ENCODE assay signal across 1 cellular context in the genomic region with DNA sequence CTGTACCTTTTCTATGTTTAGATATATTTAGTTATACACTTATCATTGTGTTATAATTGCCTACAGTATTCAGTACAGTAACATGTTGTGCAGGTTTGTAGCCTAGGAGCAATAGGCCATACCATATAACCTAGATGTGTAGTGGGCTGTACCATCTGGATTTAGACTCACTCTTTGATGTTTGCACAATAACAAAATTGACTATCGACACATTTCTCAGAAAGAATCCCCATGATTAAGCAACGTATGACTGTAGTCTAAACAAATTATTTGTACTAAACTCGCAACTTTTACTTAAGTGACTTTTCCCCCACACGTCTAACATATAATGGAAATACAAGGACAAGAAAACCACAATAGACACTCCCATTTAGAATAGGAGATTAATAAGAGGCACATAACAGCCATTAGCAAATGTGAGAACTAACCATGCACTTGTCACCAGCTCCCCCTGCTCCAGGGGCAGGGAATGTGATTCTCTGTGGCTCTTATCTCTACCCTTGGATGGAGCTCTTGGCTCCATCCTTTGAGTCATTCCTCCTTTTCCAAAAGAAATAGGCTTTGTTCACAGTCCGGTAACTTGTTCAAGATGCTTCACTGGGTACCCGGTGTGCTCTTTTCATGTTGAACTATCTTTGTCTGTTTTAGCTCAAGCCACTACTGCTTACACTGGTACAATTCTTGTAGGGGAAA.
TF ChIP-seq lines count a peak whose summit lies in the region.

No MANE protein-coding gene starts in this region.

TF ChIP-seq in K562, 482 proteins besides CTCF, POLR2A, EP300 and RAD21 (continued from another document):
- TF ChIP-seq, protein P1, sequence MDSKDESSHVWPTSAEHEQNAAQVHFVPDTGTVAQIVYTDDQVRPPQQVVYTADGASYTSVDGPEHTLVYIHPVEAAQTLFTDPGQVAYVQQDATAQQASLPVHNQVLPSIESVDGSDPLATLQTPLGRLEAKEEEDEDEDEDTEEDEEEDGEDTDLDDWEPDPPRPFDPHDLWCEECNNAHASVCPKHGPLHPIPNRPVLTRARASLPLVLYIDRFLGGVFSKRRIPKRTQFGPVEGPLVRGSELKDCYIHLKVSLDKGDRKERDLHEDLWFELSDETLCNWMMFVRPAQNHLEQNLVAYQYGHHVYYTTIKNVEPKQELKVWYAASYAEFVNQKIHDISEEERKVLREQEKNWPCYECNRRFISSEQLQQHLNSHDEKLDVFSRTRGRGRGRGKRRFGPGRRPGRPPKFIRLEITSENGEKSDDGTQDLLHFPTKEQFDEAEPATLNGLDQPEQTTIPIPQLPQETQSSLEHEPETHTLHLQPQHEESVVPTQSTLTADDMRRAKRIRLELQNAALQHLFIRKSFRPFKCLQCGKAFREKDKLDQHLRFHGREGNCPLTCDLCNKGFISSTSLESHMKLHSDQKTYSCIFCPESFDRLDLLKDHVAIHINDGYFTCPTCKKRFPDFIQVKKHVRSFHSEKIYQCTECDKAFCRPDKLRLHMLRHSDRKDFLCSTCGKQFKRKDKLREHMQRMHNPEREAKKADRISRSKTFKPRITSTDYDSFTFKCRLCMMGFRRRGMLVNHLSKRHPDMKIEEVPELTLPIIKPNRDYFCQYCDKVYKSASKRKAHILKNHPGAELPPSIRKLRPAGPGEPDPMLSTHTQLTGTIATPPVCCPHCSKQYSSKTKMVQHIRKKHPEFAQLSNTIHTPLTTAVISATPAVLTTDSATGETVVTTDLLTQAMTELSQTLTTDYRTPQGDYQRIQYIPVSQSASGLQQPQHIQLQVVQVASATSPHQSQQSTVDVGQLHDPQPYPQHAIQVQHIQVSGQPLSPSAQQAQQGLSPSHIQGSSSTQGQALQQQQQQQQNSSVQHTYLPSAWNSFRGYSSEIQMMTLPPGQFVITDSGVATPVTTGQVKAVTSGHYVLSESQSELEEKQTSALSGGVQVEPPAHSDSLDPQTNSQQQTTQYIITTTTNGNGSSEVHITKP (IDR thresholded peaks at IDR 0.05; ENCODE audit: partially characterized antibody), result peak; percentile 49
- no peak for TF ChIP-seq ZBTB17 (CRISPR knock-in tag; IDR thresholded peaks at IDR 0.05)
